22 cellular contexts compared by ENCODE assay signal in genomic region chr9:134315716-134316443, GRCh38. TPM values are rescaled to one million over a fixed set of nuclear protein-coding genes. Genes with fewer than 3 reads are reported as not detected.
DNase-seq lines count a peak whose midpoint lies in the region; ATAC-seq, FAIRE-seq and TF ChIP-seq lines count a peak whose summit lies in the region.
"Had no signal": no experiment of that assay in that cellular context is flagged by ENCODE, and none has a peak within 500 bp of the region (broad histone marks: within the 10 kb centered on the region; RNA-seq: fewer than 3 reads in every experiment).

No MANE protein-coding gene starts in this region.

- H3K4me2 ChIP-seq in HepG2 (ENCODE audit: low read depth, low read length): no peak overlapping the region

- peak overlapping the region in 1 of 4 donors; percentile 37 for H3K27ac ChIP-seq in gastroesophageal sphincter
- H3K27ac ChIP-seq in HepG2 (ENCODE audit: extremely low read length, insufficient read depth, low read length): no peak overlapping the region
- peak overlapping the region in 1 of 4 donors; percentile 44 for H3K27ac ChIP-seq in sigmoid colon
- no peak overlapping the region for H3K27ac ChIP-seq in small intestine (ENCODE audit: low read depth in 1 of 2, low read length in 1 of 2)
- H3K27ac ChIP-seq: HL-60, suprapubic skin had no signal

- peak in 43 of 76 experiments; percentile 11 to 70 (median 39) for DNase-seq in HUDEP-2 (lab: John Stamatoyannopoulos, UW; ENCODE audit: unreplicated experiment in 76 of 76)
- DNase-seq in HepG2 (ENCODE audit: low spot score): no peak
- DNase-seq in sigmoid colon: peak; percentile 63
- no peak for DNase-seq in GM19239 (ENCODE audit: insufficient read length, low spot score)
- no peak for DNase-seq in small intestine
- DNase-seq in stimulated activated CD8-positive, alpha-beta memory T cell treated with anti-CD3 and anti-CD28 coated beads, Interleukin-4, amount 100 ng/mL, for 48 hours: no peak
- DNase-seq: activated CD4-positive, alpha-beta T cell treated with anti-CD3 and anti-CD28 coated beads for 4 hours; activated naive CD4-positive, alpha-beta T cell treated with anti-CD3 and anti-CD28 coated beads for 36 hours; activated T-cell treated with anti-CD3 and anti-CD28 coated beads, Interleukin-2, amount 50 U/mL, for 48 hours; DMS153; GDM1; H9; immature natural killer cell; NCI-H1694 treated with DMSO at 0.1 percent for 48 hours; SHP77 treated with DMSO at 0.1 percent for 48 hours; T-cell had no signal

- in situ Hi-C loops in HepG2 (cut with HindIII; ENCODE audit: extremely low pct_ligation_motif_present, low pct_unique_long_range_greater_than_20kb): no loop called here

- TF ChIP-seq CTCF in gastroesophageal sphincter (IDR thresholded peaks at IDR 0.05) (no peak), HepG2 (CRISPR knock-in tag; IDR thresholded peaks at IDR 0.05) (no peak), sigmoid colon (IDR thresholded peaks at IDR 0.05) (no peak)

- TF ChIP-seq POLR2A in gastroesophageal sphincter (IDR thresholded peaks at IDR 0.05) (no peak), HepG2 (IDR thresholded peaks at IDR 0.05; ENCODE audit: insufficient read depth in 1 of 2, low read depth in 2 of 2, low read length in 2 of 2) (no peak), sigmoid colon (IDR thresholded peaks at IDR 0.05) (no peak)

- POLR2A ChIA-PET in HepG2 (lab: Yijun Ruan, JAX): interaction anchor here (0.9 kb wide), 1 partner anchor 13 kb away, joined by 4 read pairs; no protein-coding TSS in a partner anchor

- intact Hi-C loops in HepG2 (cut with micrococcal nuclease; ENCODE audit: unreplicated experiment): no loop called here
- intact Hi-C loops in sigmoid colon (cut with DNase I): no loop called here

- H2AFZ ChIP-seq in HepG2 (ENCODE audit: low read length): no peak overlapping the region

- no peaks in the 10 kb centered on the region for H3K79me2 ChIP-seq in HepG2 (ENCODE audit: insufficient read depth, low read length)

- H3K36me3 ChIP-seq in gastroesophageal sphincter (no peaks in the 10 kb centered on the region), HepG2 (replicated peaks in 1 of 2; ENCODE audit: control insufficient read depth in 1 of 2, insufficient read depth in 2 of 2, low read length in 2 of 2) (no peaks in the 10 kb centered on the region), sigmoid colon (no peaks in the 10 kb centered on the region), small intestine (ENCODE audit: control insufficient read depth in 2 of 2, insufficient read depth in 2 of 2, low read length in 2 of 2) (no peaks in the 10 kb centered on the region)
- H3K36me3 ChIP-seq: suprapubic skin had no signal

- H3K9me3 ChIP-seq in gastroesophageal sphincter (peaks cover 0 to 22% (median 0%) of the 10 kb centered on the region in 3 donors), HepG2 (ENCODE audit: low read length) (no peaks in the 10 kb centered on the region), sigmoid colon (peaks cover 0 to 3% (median under 1%) of the 10 kb centered on the region in 4 donors), small intestine (ENCODE audit: control insufficient read depth, low read depth) (no peaks in the 10 kb centered on the region)
- H3K9me3 ChIP-seq: suprapubic skin had no signal

- ATAC-seq in gastroesophageal sphincter: peak; percentile 20
- ATAC-seq in HepG2: no peak

- peaks cover 0 to 31% (median 12%) of the 10 kb centered on the region in 3 donors for H3K4me1 ChIP-seq in gastroesophageal sphincter
- H3K4me1 ChIP-seq in HepG2 (ENCODE audit: insufficient read depth, low read length): peaks cover 64% of the 10 kb centered on the region
- peaks cover 0 to 37% (median 30%) of the 10 kb centered on the region in 4 donors for H3K4me1 ChIP-seq in sigmoid colon
- H3K4me1 ChIP-seq in small intestine (ENCODE audit: control insufficient read depth in 2 of 2, insufficient read depth in 1 of 2, low read depth in 1 of 2, low read length in 1 of 2): no peaks in the 10 kb centered on the region

- H3K27me3 ChIP-seq in gastroesophageal sphincter (no peaks in the 10 kb centered on the region), HepG2 (ENCODE audit: control insufficient read depth in 1 of 2, insufficient read depth in 2 of 2, low read length in 2 of 2) (peaks cover 27 to 54% of the 10 kb centered on the region in 2 experiments), sigmoid colon (no peaks in the 10 kb centered on the region), small intestine (ENCODE audit: control insufficient read depth in 2 of 2, insufficient read depth in 2 of 2, low read length in 2 of 2) (no peaks in the 10 kb centered on the region)
- H3K27me3 ChIP-seq: suprapubic skin had no signal

- no peak overlapping the region for H3K9ac ChIP-seq in HepG2 (ENCODE audit: insufficient read depth, low read depth, low read length)

- no peak for TF ChIP-seq EP300 in gastroesophageal sphincter (IDR thresholded peaks at IDR 0.05)
- no peak for TF ChIP-seq EP300 in HepG2 (IDR thresholded peaks at IDR 0.05; ENCODE audit: low read depth in 2 of 2, low read length in 2 of 2)
- TF ChIP-seq EP300 in HepG2 (CRISPR knock-in tag; IDR thresholded peaks at IDR 0.05; ENCODE audit: borderline replicate concordance): no peak
- no peak for TF ChIP-seq EP300 in sigmoid colon (IDR thresholded peaks at IDR 0.05)

- CTCF ChIA-PET in HepG2 (lab: Yijun Ruan, JAX; ENCODE audit: low intra/inter-chr PET ratio, low total read pairs): no interaction called here

- H3K4me3 ChIP-seq in gastroesophageal sphincter (no peak overlapping the region), HepG2 (replicated peaks in 1 of 3; ENCODE audit: insufficient read depth in 1 of 3, low read depth in 2 of 3, low read length in 3 of 3) (no peak overlapping the region), sigmoid colon (no peak overlapping the region), small intestine (ENCODE audit: low read depth in 1 of 2, low read length in 2 of 2) (no peak overlapping the region)
- H3K4me3 ChIP-seq: suprapubic skin had no signal

- no peak for TF ChIP-seq RAD21 in HepG2 (CRISPR knock-in tag; IDR thresholded peaks at IDR 0.05)

- FAIRE-seq in HepG2 (lab: Jason Lieb, UNC): no peak
- no peak for FAIRE-seq in GM19239 (lab: Jason Lieb, UNC)
- no peak for FAIRE-seq in small intestine (lab: Jason Lieb, UNC)
- FAIRE-seq: GM18507, TTC549, urothelium cell line had no signal

- BruUV-seq in HepG2 (replicated peaks; lab: Mats Ljungman, UMichigan): no TSS peak

- no peaks in the 10 kb centered on the region for H4K20me1 ChIP-seq in HepG2 (ENCODE audit: insufficient read depth, low read length)

- WGBS in gastroesophageal sphincter (ENCODE audit: low coverage in 1 of 2), 2 donors: no CpG with 5 or more reads among the region's 19 CpGs
- WGBS in HepG2 (ENCODE audit: low lambda C conversion rate): 38% methylated on average over 7 of the region's 19 CpGs
- 90 to 91% methylated on average over 19 of the region's 19 CpGs for WGBS in sigmoid colon, 2 donors
- 83 to 87% (median 85%) methylated on average over 19 of the region's 19 CpGs for WGBS in small intestine, 3 donors

TF ChIP-seq in HepG2, 621 proteins besides CTCF, POLR2A, EP300 and RAD21 (continues in another document):
- TF ChIP-seq, protein P1, sequence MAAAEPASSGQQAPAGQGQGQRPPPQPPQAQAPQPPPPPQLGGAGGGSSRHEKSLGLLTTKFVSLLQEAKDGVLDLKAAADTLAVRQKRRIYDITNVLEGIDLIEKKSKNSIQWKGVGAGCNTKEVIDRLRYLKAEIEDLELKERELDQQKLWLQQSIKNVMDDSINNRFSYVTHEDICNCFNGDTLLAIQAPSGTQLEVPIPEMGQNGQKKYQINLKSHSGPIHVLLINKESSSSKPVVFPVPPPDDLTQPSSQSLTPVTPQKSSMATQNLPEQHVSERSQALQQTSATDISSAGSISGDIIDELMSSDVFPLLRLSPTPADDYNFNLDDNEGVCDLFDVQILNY (CRISPR knock-in tag; conservative IDR thresholded peaks at IDR 0.05): no peak
- no peak for TF ChIP-seq ZNF496 (CRISPR knock-in tag; IDR thresholded peaks at IDR 0.05; ENCODE audit: insufficient replicate concordance)

RNA-seq across cellular contexts. Expression of gene RXRA, which starts 10.4 kb away (rescaled TPM):
- total RNA-seq in gastroesophageal sphincter: 10 to 100 TPM; 45.1 to 78.9 (median 55.3) TPM
- total RNA-seq in HepG2 (2016; rRNA removed; fragmentation: Illumina TruSeq; extraction: Trizol): 19.2 and 29.2 TPM in 2 replicates
- total RNA-seq in HepG2 (2016; cell fraction: cytosol; rRNA removed; fragmentation: Illumina TruSeq; extraction: Trizol; ENCODE audit: low read depth): 24.1 and 24.5 TPM in 2 replicates
- total RNA-seq in HepG2 (2016; cell fraction: insoluble cytoplasmic fraction; rRNA removed; fragmentation: Illumina TruSeq; extraction: Trizol): 16.2 and 29.2 TPM in 2 replicates
- total RNA-seq in HepG2 (2016; cell fraction: membrane; rRNA removed; fragmentation: Illumina TruSeq; extraction: Trizol): 50.6 and 51.0 TPM in 2 replicates
- 14.5 and 14.9 TPM in 2 replicates for total RNA-seq in HepG2 (2016; cell fraction: nucleus; rRNA removed; fragmentation: Illumina TruSeq; extraction: Trizol)
- polyA plus RNA-seq in HepG2 (2011; rRNA removed): 18.9 and 23.8 TPM in 2 replicates
- 20.3 and 28.6 TPM in 2 replicates for polyA plus RNA-seq in HepG2 (2011; cell fraction: cytosol; rRNA removed)
- 25.5 and 28.6 TPM in 2 replicates for polyA plus RNA-seq in HepG2 (2011; cell fraction: nucleus; rRNA removed)
- polyA plus RNA-seq in HepG2 (2012): 42.6 and 48.4 TPM in 2 replicates
- 68.3 and 74.3 TPM in 2 replicates for polyA plus RNA-seq in HepG2 (2016; cell fraction: cytosol; fragmentation: Illumina TruSeq; extraction: Trizol; ENCODE audit: low read depth)
- 28.2 and 39.1 TPM in 2 replicates for polyA plus RNA-seq in HepG2 (2016; cell fraction: insoluble cytoplasmic fraction; fragmentation: Illumina TruSeq; extraction: Trizol; ENCODE audit: low read depth)
- 81.0 and 95.6 TPM in 2 replicates for polyA plus RNA-seq in HepG2 (2016; cell fraction: membrane; fragmentation: Illumina TruSeq; extraction: Trizol; ENCODE audit: low read depth)
- 27.8 and 30.7 TPM in 2 replicates for polyA plus RNA-seq in HepG2 (2016; cell fraction: nucleus; fragmentation: Illumina TruSeq; extraction: Trizol; ENCODE audit: insufficient read depth, low read depth)
- polyA minus RNA-seq in HepG2 (2011; rRNA and poly(A)+ RNA removed; ENCODE audit: low replicate concordance): 26.4 and 69.1 TPM in 2 replicates
- polyA minus RNA-seq in HepG2 (2011; cell fraction: cytosol; rRNA and poly(A)+ RNA removed): 27.2 and 30.5 TPM in 2 replicates
- 13.6 and 15.8 TPM in 2 replicates for polyA minus RNA-seq in HepG2 (2011; cell fraction: nucleus; rRNA and poly(A)+ RNA removed)
- 10 to 100 TPM; 26.7 to 49.0 (median 31.4) TPM for total RNA-seq in sigmoid colon
- polyA plus RNA-seq in sigmoid colon: 10 to 100 TPM; 27.6 to 50.8 (median 38.4) TPM
- 10 to 100 TPM; 30.8 to 48.3 (median 34.7) TPM for polyA plus RNA-seq in small intestine

Comparison
In these comparisons a context has a peak if more than half of its experiments do, and no peak if none do; other contexts are left out.
1. DNase-seq: peak in HUDEP-2 (43 of 76) and sigmoid colon (single experiment); none in HepG2 (single experiment), GM19239 (single experiment), small intestine (single experiment) and stimulated activated CD8-positive, alpha-beta memory T cell treated with anti-CD3 and anti-CD28 coated beads, Interleukin-4, amount 100 ng/mL, for 48 hours (single experiment).